In genomic region chr13:98141938-98142426, GRCh38 we compare ENCODE assay signal across 9 cellular contexts. TPM values are rescaled to one million over a fixed set of nuclear protein-coding genes. Genes with fewer than 3 reads are reported as not detected.
DNase-seq lines count a peak whose midpoint lies in the region; ATAC-seq, FAIRE-seq and TF ChIP-seq lines count a peak whose summit lies in the region.
"Had no signal": no experiment of that assay in that cellular context is flagged by ENCODE, and none has a peak within 500 bp of the region (broad histone marks: within the 10 kb centered on the region; RNA-seq: fewer than 3 reads in every experiment).

No MANE protein-coding gene starts in this region.

- no peak for FAIRE-seq in HTR-8/SVneo (lab: Jason Lieb, UNC)

- H3K4me3 ChIP-seq in GM12865 (ENCODE audit: low read depth, low read length), result peak overlapping the region; percentile 55
- H3K4me3 ChIP-seq in choroid plexus epithelial cell (ENCODE audit: low read depth, low read length), result peak overlapping the region; percentile 65
- peak overlapping the region; percentile 72 for H3K4me3 ChIP-seq in lower lobe of right lung
- peak overlapping the region; percentile 58 to 96 for H3K4me3 ChIP-seq in vagina

- peak overlapping the region; percentile 83 for H3K27ac ChIP-seq in lower lobe of right lung
- H3K27ac ChIP-seq in vagina, result peak overlapping the region; percentile 68

- intact Hi-C loops in lower lobe of right lung (cut with DNase I), result no loop called here
- intact Hi-C loops in vagina (cut with DNase I), result loop anchor here (10.0 kb wide), 1 partner anchor 303 kb away; no protein-coding TSS in a partner anchor

- H3K9me3 ChIP-seq in lower lobe of right lung, result no peaks in the 10 kb centered on the region
- H3K9me3 ChIP-seq in vagina, result no peaks in the 10 kb centered on the region

- no peak for TF ChIP-seq CTCF in GM12865 (IDR thresholded peaks at IDR 0.05; ENCODE audit: insufficient read depth, low read depth, low read length, missing control alignments)
- no peak for TF ChIP-seq CTCF in choroid plexus epithelial cell (conservative IDR thresholded peaks at IDR 0.05; ENCODE audit: low read depth, low read length)
- TF ChIP-seq CTCF in lower lobe of right lung (IDR thresholded peaks at IDR 0.05), result no peak
- no peak for TF ChIP-seq CTCF in vagina (IDR thresholded peaks at IDR 0.05)

- H3K4me1 ChIP-seq in lower lobe of right lung, result peaks cover 19% of the 10 kb centered on the region
- peaks cover 23% of the 10 kb centered on the region for H3K4me1 ChIP-seq in vagina

- H3K27me3 ChIP-seq in lower lobe of right lung (ENCODE audit: low read depth) (no peaks in the 10 kb centered on the region), vagina (no peaks in the 10 kb centered on the region)

- H3K36me3 ChIP-seq in lower lobe of right lung (no peaks in the 10 kb centered on the region), vagina (no peaks in the 10 kb centered on the region)

- TF ChIP-seq POLR2A in vagina (IDR thresholded peaks at IDR 0.05), result no peak

- ATAC-seq in HG03354 (IDR thresholded peaks at IDR 0.05; ENCODE audit: poor library complexity, severe bottlenecking, unreplicated experiment), result peak; percentile 17
- peak; percentile 29 to 44 for ATAC-seq in lower lobe of right lung
- no peak for ATAC-seq in HG02763 (IDR thresholded peaks at IDR 0.05; ENCODE audit: unreplicated experiment)
- ATAC-seq in GM21737 (IDR thresholded peaks at IDR 0.05; ENCODE audit: unreplicated experiment), result no peak

- DNase-seq in GM12865 (ENCODE audit: low read depth) (peak; percentile 37), choroid plexus epithelial cell (ENCODE audit: low read depth) (no peak), lower lobe of right lung (peak; percentile 58), vagina (ENCODE audit: extremely low spot score in 2 of 2) (no peak), HTR-8/SVneo (ENCODE audit: insufficient read length, low spot score) (no peak)

RNA-seq across cellular contexts. Expression of gene FARP1, which starts 0.9 kb away (rescaled TPM):
- total RNA-seq in lower lobe of right lung (110 TPM), vagina (17.7 TPM)

RNA-seq across cellular contexts. Expression of gene RNF113B, which starts 35.1 kb away (rescaled TPM):
- total RNA-seq in lower lobe of right lung, result not detected
- not detected for total RNA-seq in vagina
- total RNA-seq: M059J had no signal

Comparison
In these comparisons a context has a peak if more than half of its experiments do, and no peak if none do; other contexts are left out.
1. DNase-seq: peak in GM12865 (single experiment) and lower lobe of right lung (single experiment); none in choroid plexus epithelial cell (single experiment), vagina (0 of 2) and HTR-8/SVneo (single experiment).
2. ATAC-seq: peak in HG03354 (single experiment) and lower lobe of right lung (2 of 2); none in HG02763 (single experiment) and GM21737 (single experiment).
3. Peak in every context shown above with its lines, with median percentiles within 50 percentile points of each other: H3K4me3 ChIP-seq.